Comparison of ENCODE assay signal across 8 cellular contexts in genomic region chrX:12980044-12980443, GRCh38. TPM values are rescaled to one million over a fixed set of nuclear protein-coding genes. Genes with fewer than 3 reads are reported as not detected.
DNase-seq lines count a peak whose midpoint lies in the region; ATAC-seq, FAIRE-seq and TF ChIP-seq lines count a peak whose summit lies in the region.
"Not testable (repeated sequence)": the region's sequence is repeated elsewhere in the genome, so short reads cannot be mapped to it uniquely, and the experiment has no call there.

No MANE protein-coding gene starts in this region.

- not testable (repeated sequence) for TF ChIP-seq POLR2A in K562 (conservative IDR thresholded peaks at IDR 0.05); upper lobe of left lung (IDR thresholded peaks at IDR 0.05)

- peaks cover 30 to 78% (median 58%) of the 10 kb centered on the region in 4 donors for H3K4me1 Mint-ChIP-seq in CD4-positive, alpha-beta memory T cell
- H3K4me1 Mint-ChIP-seq in T-helper 1 cell treated with Interleukin-12 subunit alpha and Interleukin-12 subunit beta and Interleukin-4 antibody, amounts not matched to agents 30 μg/mL and 1 μg/mL, for 36 hours (ENCODE audit: low read depth) = peaks cover 43% of the 10 kb centered on the region
- peaks cover 62% of the 10 kb centered on the region for H3K4me1 Mint-ChIP-seq in activated T-cell treated with anti-CD3 and anti-CD28 coated beads, Interleukin-2, amount 50 U/mL, for 4 hours (ENCODE audit: low read depth)
- H3K4me1 Mint-ChIP-seq in neural progenitor cell = peaks cover 24% of the 10 kb centered on the region

- DNase-seq in CD4-positive, alpha-beta memory T cell; activated T-cell treated with anti-CD3 and anti-CD28 coated beads, Interleukin-2, amount 50 U/mL, for 4 hours; K562 (ENCODE audit: extremely low read depth in 1 of 4, low spot score in 3 of 4); left lung; neural progenitor cell (ENCODE audit: low spot score); upper lobe of left lung: not testable (repeated sequence)

- CTCF ChIA-PET in CD4-positive, alpha-beta memory T cell (lab: Charles Lee; ENCODE audit: partially characterized antibody) = interaction anchor here (0.7 to 16.4 kb wide), 8 partner anchors 9 to 508 kb away, joined by 3 to 172 read pairs (median 4); no protein-coding TSS in a partner anchor
- CTCF ChIA-PET in K562 (lab: Yijun Ruan, JAX; ENCODE audit: low intra/inter-chr PET ratio) = not testable (repeated sequence)

- WGBS in K562 (ENCODE audit: insufficient coverage, low coverage, missing lambda C conversion rate) = 60% methylated on average over 9 of the region's 9 CpGs
- WGBS in upper lobe of left lung, 2 donors = 60 to 71% methylated on average over 9 of the region's 9 CpGs

- peak overlapping the region; percentile 60 for H3K27ac ChIP-seq in CD4-positive, alpha-beta memory T cell (ENCODE audit: low read depth, low read length)
- H3K27ac ChIP-seq in KOPT-K1 (ENCODE audit: low read depth, low read length, poor library complexity, severe bottlenecking) (peak overlapping the region; percentile 100), left lung (peak overlapping the region; percentile 97 to 98), upper lobe of left lung (peak overlapping the region in 3 of 4 donors; percentile 53 to 98 (median 97))
- H3K27ac ChIP-seq in K562 (ENCODE audit: extremely low read depth, low read depth, low read length); neural progenitor cell: not testable (repeated sequence)

- peaks cover 67% of the 10 kb centered on the region for H3K4me1 ChIP-seq in CD4-positive, alpha-beta memory T cell (ENCODE audit: insufficient read depth, low read length)
- H3K4me1 ChIP-seq in K562 (replicated peaks in 1 of 2; ENCODE audit: control insufficient read depth in 2 of 2, insufficient read depth in 2 of 2, low read length in 2 of 2) (peaks cover 0 to 24% of the 10 kb centered on the region in 2 experiments; a peak in 3 of 5 replicates), left lung (peaks cover 3 to 37% of the 10 kb centered on the region in 2 donors), neural progenitor cell (peaks cover 31% of the 10 kb centered on the region), upper lobe of left lung (peaks cover 0 to 13% (median 5%) of the 10 kb centered on the region in 4 donors)

- H3K36me3 Mint-ChIP-seq in CD4-positive, alpha-beta memory T cell = peaks cover 33 to 36% of the 10 kb centered on the region in 2 donors
- peaks cover 34% of the 10 kb centered on the region for H3K36me3 Mint-ChIP-seq in T-helper 1 cell treated with Interleukin-12 subunit alpha and Interleukin-12 subunit beta and Interleukin-4 antibody, amounts not matched to agents 30 μg/mL and 1 μg/mL, for 36 hours (ENCODE audit: low read depth)
- peaks cover 22% of the 10 kb centered on the region for H3K36me3 Mint-ChIP-seq in activated T-cell treated with anti-CD3 and anti-CD28 coated beads, Interleukin-2, amount 50 U/mL, for 4 hours (ENCODE audit: insufficient read depth)
- H3K36me3 Mint-ChIP-seq in neural progenitor cell = not testable (repeated sequence)

- not testable (repeated sequence) for H3K9me1 ChIP-seq in K562 (ENCODE audit: control insufficient read depth, insufficient read depth, low read length)

- not testable (repeated sequence) for FAIRE-seq in K562 (lab: Jason Lieb, UNC)

- in situ Hi-C loops in K562 (cut with MboI) = not testable (repeated sequence)

- not testable (repeated sequence) for BruUV-seq in K562 (replicated peaks; lab: Mats Ljungman, UMichigan)

- TF ChIP-seq CTCF in K562 (IDR thresholded peaks at IDR 0.05 in 2 of 3, conservative IDR thresholded peaks at IDR 0.05 in 1 of 3; ENCODE audit: insufficient read depth in 2 of 3, low read depth in 1 of 3, low read length in 3 of 3); left lung (IDR thresholded peaks at IDR 0.05); neural progenitor cell (IDR thresholded peaks at IDR 0.05); upper lobe of left lung (IDR thresholded peaks at IDR 0.05): not testable (repeated sequence)

- not testable (repeated sequence) for H2AFZ ChIP-seq in K562 (ENCODE audit: low read depth, low read length); neural progenitor cell (replicated peaks)

- peaks cover 0 to 12% (median 2%) of the 10 kb centered on the region in 8 donors for H3K9me3 Mint-ChIP-seq in CD4-positive, alpha-beta memory T cell
- not testable (repeated sequence) for H3K9me3 Mint-ChIP-seq in T-helper 1 cell treated with Interleukin-12 subunit alpha and Interleukin-12 subunit beta and Interleukin-4 antibody, amounts not matched to agents 30 μg/mL and 1 μg/mL, for 36 hours; activated T-cell treated with anti-CD3 and anti-CD28 coated beads, Interleukin-2, amount 50 U/mL, for 4 hours; neural progenitor cell

- POLR2A ChIA-PET in CD4-positive, alpha-beta memory T cell (lab: Charles Lee; ENCODE audit: partially characterized antibody) = interaction anchor here (3.7 to 26.3 kb wide), 9 partner anchors 2 to 106 kb away, joined by 23 to 1769 read pairs (median 228); partner anchors contain the start of gene TMSB4X
- POLR2A ChIA-PET in K562 (lab: Yijun Ruan, JAX) = not testable (repeated sequence)

- H3F3A ChIP-seq in neural progenitor cell (ENCODE audit: low read depth) = peaks cover 31% of the 10 kb centered on the region

- H3K27me3 ChIP-seq in CD4-positive, alpha-beta memory T cell (ENCODE audit: insufficient read depth, low read length); K562 (ENCODE audit: control insufficient read depth in 2 of 2, insufficient read depth in 2 of 2, low read length in 2 of 2); neural progenitor cell; upper lobe of left lung: not testable (repeated sequence)
- H3K27me3 ChIP-seq in left lung = peaks cover 0 to 12% of the 10 kb centered on the region in 2 donors

- peak overlapping the region; percentile 94 to 99 (median 96) for H3K27ac Mint-ChIP-seq in CD4-positive, alpha-beta memory T cell
- H3K27ac Mint-ChIP-seq in T-helper 1 cell treated with Interleukin-12 subunit alpha and Interleukin-12 subunit beta and Interleukin-4 antibody, amounts not matched to agents 30 μg/mL and 1 μg/mL, for 36 hours = peak overlapping the region; percentile 91
- H3K27ac Mint-ChIP-seq in neural progenitor cell = not testable (repeated sequence)

- intact Hi-C loops in CD4-positive, alpha-beta memory T cell (cut with micrococcal nuclease); K562 (cut with micrococcal nuclease); left lung (cut with DNase I): not testable (repeated sequence)

- not testable (repeated sequence) for H3K9ac ChIP-seq in K562 (ENCODE audit: insufficient read depth in 1 of 2, low read depth in 2 of 2, low read length in 2 of 2); neural progenitor cell

- not testable (repeated sequence) for TF ChIP-seq EP300 in K562 (IDR thresholded peaks at IDR 0.05; ENCODE audit: low read length); upper lobe of left lung (IDR thresholded peaks at IDR 0.05)

- not testable (repeated sequence) for H4K20me1 ChIP-seq in K562 (replicated peaks; ENCODE audit: control insufficient read depth, insufficient read depth, low read length)
- H4K20me1 ChIP-seq in neural progenitor cell (ENCODE audit: low read depth) = peaks cover 26% of the 10 kb centered on the region

- not testable (repeated sequence) for H3K27me3 Mint-ChIP-seq in CD4-positive, alpha-beta memory T cell; T-helper 1 cell treated with Interleukin-12 subunit alpha and Interleukin-12 subunit beta and Interleukin-4 antibody, amounts not matched to agents 30 μg/mL and 1 μg/mL, for 36 hours (ENCODE audit: low read depth); activated T-cell treated with anti-CD3 and anti-CD28 coated beads, Interleukin-2, amount 50 U/mL, for 4 hours (ENCODE audit: low read depth); neural progenitor cell (ENCODE audit: insufficient read depth, low read depth)

- not testable (repeated sequence) for ATAC-seq in activated T-cell treated with anti-CD3 and anti-CD28 coated beads, Interleukin-2, amount 50 U/mL, for 4 hours; K562; left lung; upper lobe of left lung (ENCODE audit: low FRiP score in 2 of 2)

- H3K9me3 ChIP-seq in CD4-positive, alpha-beta memory T cell (ENCODE audit: control insufficient read depth in 1 of 2, low read length in 2 of 2); KOPT-K1 (ENCODE audit: insufficient read depth, low read length, poor library complexity, severe bottlenecking); K562 (replicated peaks; ENCODE audit: control insufficient read depth, insufficient read depth, low read depth, low read length); left lung; neural progenitor cell (ENCODE audit: low read depth); upper lobe of left lung: not testable (repeated sequence)

- not testable (repeated sequence) for TF ChIP-seq RAD21 in K562 (CRISPR knock-in tag; conservative IDR thresholded peaks at IDR 0.05 in 1 of 2, IDR thresholded peaks at IDR 0.05 in 1 of 2)

- peaks cover 36% of the 10 kb centered on the region for H3K79me2 ChIP-seq in K562 (ENCODE audit: control insufficient read depth, insufficient read depth, low read length)
- H3K79me2 ChIP-seq in neural progenitor cell (ENCODE audit: low read depth) = peaks cover 34% of the 10 kb centered on the region

- H3K4me2 ChIP-seq in K562 (ENCODE audit: insufficient read depth, low read length) = not testable (repeated sequence)
- H3K4me2 ChIP-seq in neural progenitor cell = peak overlapping the region; percentile 87

- H3K4me3 Mint-ChIP-seq in CD4-positive, alpha-beta memory T cell = peak overlapping the region; percentile 47 to 99 (median 97)
- peak overlapping the region; percentile 98 for H3K4me3 Mint-ChIP-seq in T-helper 1 cell treated with Interleukin-12 subunit alpha and Interleukin-12 subunit beta and Interleukin-4 antibody, amounts not matched to agents 30 μg/mL and 1 μg/mL, for 36 hours
- peak overlapping the region; percentile 46 for H3K4me3 Mint-ChIP-seq in activated T-cell treated with anti-CD3 and anti-CD28 coated beads, Interleukin-2, amount 50 U/mL, for 4 hours
- not testable (repeated sequence) for H3K4me3 Mint-ChIP-seq in neural progenitor cell

- not testable (repeated sequence) for H3K36me3 ChIP-seq in CD4-positive, alpha-beta memory T cell (ENCODE audit: insufficient read depth, low read length); left lung; neural progenitor cell
- H3K36me3 ChIP-seq in KOPT-K1 (ENCODE audit: insufficient read depth, low read length) (peaks cover 29% of the 10 kb centered on the region), K562 (ENCODE audit: control insufficient read depth, insufficient read depth, low read length) (peaks cover 12% of the 10 kb centered on the region; the same call in 2 of the 3 replicates), upper lobe of left lung (peaks cover 0 to 15% (median 1%) of the 10 kb centered on the region in 4 donors)

- H3K4me3 ChIP-seq in CD4-positive, alpha-beta memory T cell (ENCODE audit: low read length in 2 of 2) = peak overlapping the region in 1 of 2 donors; percentile 27
- not testable (repeated sequence) for H3K4me3 ChIP-seq in K562, left lung, neural progenitor cell, upper lobe of left lung

RNA-seq across cellular contexts. Expression of gene TMSB4X, which starts 5.1 kb away (rescaled TPM):
- 1,000 to 10,000 TPM; 4,851 to 5,116 TPM for total RNA-seq in CD4-positive, alpha-beta memory T cell
- over 10,000 TPM; 27,942 to 36,115 TPM for polyA plus RNA-seq in CD4-positive, alpha-beta memory T cell
- total RNA-seq in activated T-cell treated with anti-CD3 and anti-CD28 coated beads, Interleukin-2, amount 50 U/mL, for 4 hours = 1,000 to 10,000 TPM; 1,344 to 1,576 (median 1,475) TPM
- total RNA-seq in K562 (2011; cell fraction: chromatin; rRNA removed; ENCODE audit: low replicate concordance) = 101 and 112 TPM in 2 replicates
- total RNA-seq in K562 (2011; cell fraction: nucleolus; rRNA removed) = 168 and 187 TPM in 2 replicates
- total RNA-seq in K562 (2011; cell fraction: nucleoplasm; rRNA removed) = 227 and 306 TPM in 2 replicates
- total RNA-seq in K562 (2014; rRNA removed) (1,035 and 1,094 TPM in 2 replicates), K562 (2014; rRNA removed; fragmentation: Illumina TruSeq; extraction: Trizol) (1,529 and 1,745 TPM in 2 replicates), K562 (2015; rRNA removed; fragmentation: Illumina TruSeq; extraction: Trizol) (1,145 and 1,178 TPM in 2 replicates), K562 (2021) (1,266 and 1,292 TPM in 2 replicates), left lung (1,000 to 10,000 TPM; 4,574 to 4,791 TPM), neural progenitor cell (ENCODE audit: low replicate concordance) (2,407 and 3,462 TPM in 2 replicates), upper lobe of left lung (1,000 to 10,000 TPM; 2,646 to 6,090 (median 4,792) TPM)
- polyA plus RNA-seq in K562 (2011; rRNA removed) (1,337 and 1,853 TPM in 2 replicates), K562 (2014; fragmentation: Illumina TruSeq; extraction: Trizol) (1,680 and 2,424 TPM in 2 replicates), K562 (2014; fragmentation: Nextera tagmentation; extraction: Ambion mirVana) (1,000 to 10,000 TPM; 1,688 to 2,035 TPM), K562 (2014; rRNA removed) (1,576 and 1,785 TPM in 2 replicates)
- 358 and 852 TPM in 2 replicates for polyA plus RNA-seq in K562 (2011; cell fraction: cytosol; rRNA removed)
- polyA plus RNA-seq in K562 (2011; cell fraction: nucleus; rRNA removed) = 404 and 705 TPM in 2 replicates
- polyA plus RNA-seq in K562 (2012) = 2,539 and 2,674 TPM in 2 replicates
- polyA minus RNA-seq in K562 (2011; rRNA and poly(A)+ RNA removed) = 876 and 1,337 TPM in 2 replicates
- 265 and 346 TPM in 2 replicates for polyA minus RNA-seq in K562 (2011; cell fraction: cytosol; rRNA and poly(A)+ RNA removed)
- polyA minus RNA-seq in K562 (2011; cell fraction: nucleus; rRNA and poly(A)+ RNA removed) = 112 and 295 TPM in 2 replicates
